Comparison of ENCODE assay signal across 20 cellular contexts in the genomic region with DNA sequence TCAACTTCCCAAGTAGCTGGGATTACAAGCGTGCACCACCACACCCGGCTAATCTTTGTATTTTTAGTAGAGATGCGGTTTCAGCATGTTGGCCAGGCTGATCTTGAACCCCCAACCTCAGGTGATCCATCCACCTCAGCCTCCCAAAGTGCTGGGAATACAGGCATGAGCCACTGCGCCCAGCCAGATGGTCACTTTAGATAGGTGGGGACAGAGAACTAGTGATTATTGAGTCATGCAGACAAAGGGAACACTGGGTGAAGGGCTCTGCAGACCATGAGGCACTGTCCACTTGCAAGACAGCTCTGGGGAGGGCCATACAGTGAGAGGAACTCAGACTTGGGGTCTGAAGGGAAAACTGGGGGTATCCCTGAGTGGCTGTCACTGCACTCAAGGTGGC. TPM values are rescaled to one million over a fixed set of nuclear protein-coding genes. Genes with fewer than 3 reads are reported as not detected.
DNase-seq lines count a peak whose midpoint lies in the region; ATAC-seq lines count a peak whose summit lies in the region.
"Had no signal": no experiment of that assay in that cellular context is flagged by ENCODE, and none has a peak within 500 bp of the region (broad histone marks: within the 10 kb centered on the region; RNA-seq: fewer than 3 reads in every experiment).

No MANE protein-coding gene starts in this region.

- ATAC-seq in activated CD8-positive, alpha-beta memory T cell treated with anti-CD3 and anti-CD28 coated beads, Interleukin-2, amount 10 ng/mL, durations not matched to agents 7 days and 5 days: peak; percentile 7
- ATAC-seq in GM19395 (IDR thresholded peaks at IDR 0.05; ENCODE audit: unreplicated experiment) (peak; percentile 5), HG03439 (IDR thresholded peaks at IDR 0.05; ENCODE audit: unreplicated experiment) (peak; percentile 9), GM18858 (IDR thresholded peaks at IDR 0.05; ENCODE audit: unreplicated experiment) (no peak), HG03342 (IDR thresholded peaks at IDR 0.05; ENCODE audit: unreplicated experiment) (no peak)
- ATAC-seq in stimulated activated memory B cell treated with anti-CD40 and anti-IgM and Interleukin-4, amounts not matched to agents 10 μg/mL and 1 μg/mL and 100 μg/mL, for 72 hours: no peak

- peak overlapping the region; percentile 72 for H3K27ac Mint-ChIP-seq in activated CD8-positive, alpha-beta memory T cell treated with anti-CD3 and anti-CD28 coated beads, Interleukin-2, amount 10 ng/mL, durations not matched to agents 7 days and 5 days
- H3K27ac Mint-ChIP-seq in stimulated activated memory B cell treated with anti-CD40 and anti-IgM and Interleukin-4, amounts not matched to agents 10 μg/mL and 1 μg/mL and 100 μg/mL, for 72 hours: peak overlapping the region; percentile 79

- peaks cover 23% of the 10 kb centered on the region for H3K4me1 Mint-ChIP-seq in activated CD8-positive, alpha-beta memory T cell treated with anti-CD3 and anti-CD28 coated beads, Interleukin-2, amount 10 ng/mL, durations not matched to agents 7 days and 5 days
- H3K4me1 Mint-ChIP-seq in stimulated activated memory B cell treated with anti-CD40 and anti-IgM and Interleukin-4, amounts not matched to agents 10 μg/mL and 1 μg/mL and 100 μg/mL, for 72 hours: peaks cover 23% of the 10 kb centered on the region

- H3K36me3 Mint-ChIP-seq in activated CD8-positive, alpha-beta memory T cell treated with anti-CD3 and anti-CD28 coated beads, Interleukin-2, amount 10 ng/mL, durations not matched to agents 7 days and 5 days: peaks cover 2% of the 10 kb centered on the region
- H3K36me3 Mint-ChIP-seq in stimulated activated memory B cell treated with anti-CD40 and anti-IgM and Interleukin-4, amounts not matched to agents 10 μg/mL and 1 μg/mL and 100 μg/mL, for 72 hours: no peaks in the 10 kb centered on the region

- no peaks in the 10 kb centered on the region for H3K9me3 Mint-ChIP-seq in activated CD8-positive, alpha-beta memory T cell treated with anti-CD3 and anti-CD28 coated beads, Interleukin-2, amount 10 ng/mL, durations not matched to agents 7 days and 5 days (ENCODE audit: low read depth)
- H3K9me3 Mint-ChIP-seq in stimulated activated memory B cell treated with anti-CD40 and anti-IgM and Interleukin-4, amounts not matched to agents 10 μg/mL and 1 μg/mL and 100 μg/mL, for 72 hours: no peaks in the 10 kb centered on the region
- H3K9me3 Mint-ChIP-seq: CD8-positive, alpha-beta memory T cell; IgD-negative memory B cell had no signal

- H3K27me3 Mint-ChIP-seq in activated CD8-positive, alpha-beta memory T cell treated with anti-CD3 and anti-CD28 coated beads, Interleukin-2, amount 10 ng/mL, durations not matched to agents 7 days and 5 days: no peaks in the 10 kb centered on the region
- H3K27me3 Mint-ChIP-seq in stimulated activated memory B cell treated with anti-CD40 and anti-IgM and Interleukin-4, amounts not matched to agents 10 μg/mL and 1 μg/mL and 100 μg/mL, for 72 hours: no peaks in the 10 kb centered on the region
- H3K27me3 Mint-ChIP-seq: CD8-positive, alpha-beta memory T cell; IgD-negative memory B cell had no signal

- DNase-seq in activated CD8-positive, alpha-beta memory T cell treated with anti-CD3 and anti-CD28 coated beads, Interleukin-2, amount 10 ng/mL, durations not matched to agents 7 days and 5 days: no peak
- DNase-seq in activated CD8-positive, alpha-beta memory T cell treated with anti-CD3 and anti-CD28 coated beads, Interleukin-2, amount 50 U/mL, for 48 hours: no peak
- DNase-seq in activated CD4-positive, alpha-beta T cell treated with anti-CD3 and anti-CD28 coated beads, Interleukin-2, amount 50 U/mL, for 1 hour: no peak
- DNase-seq: 8988T; CD8-positive, alpha-beta memory T cell; DND-41; GOT3; NCI-H1105; NCI-H1694; NCI-H345; NCI-H526 treated with DMSO at 0.1 percent for 48 hours; NK-92 treated with Interleukin-12 subunit alpha and Interleukin-12 subunit beta, amount 100 ng/mL, for 24 hours; SJCRH30 had no signal

- CTCF ChIA-PET in activated CD8-positive, alpha-beta memory T cell treated with anti-CD3 and anti-CD28 coated beads, Interleukin-2, amount 10 ng/mL, durations not matched to agents 7 days and 5 days (lab: Charles Lee): interaction anchor here (1.4 to 3.0 kb wide), 2 partner anchors 50 to 60 kb away, joined by 5 to 11 read pairs; no protein-coding TSS in a partner anchor

- H3K4me3 Mint-ChIP-seq in activated CD8-positive, alpha-beta memory T cell treated with anti-CD3 and anti-CD28 coated beads, Interleukin-2, amount 10 ng/mL, durations not matched to agents 7 days and 5 days: no peak overlapping the region
- H3K4me3 Mint-ChIP-seq in stimulated activated memory B cell treated with anti-CD40 and anti-IgM and Interleukin-4, amounts not matched to agents 10 μg/mL and 1 μg/mL and 100 μg/mL, for 72 hours: no peak overlapping the region
- H3K4me3 Mint-ChIP-seq: CD8-positive, alpha-beta memory T cell had no signal

RNA-seq across cellular contexts. Expression of gene POMC, which starts 58.4 kb away (rescaled TPM):
- 1 to 10 TPM; 4.3 to 4.6 TPM for total RNA-seq in activated CD8-positive, alpha-beta memory T cell treated with anti-CD3 and anti-CD28 coated beads, Interleukin-2, amount 10 ng/mL, durations not matched to agents 7 days and 5 days
- total RNA-seq: LHCN-M2, SJCRH30 had no signal

Comparison
In these comparisons a context has a peak if more than half of its experiments do, and no peak if none do; other contexts are left out.
1. ATAC-seq: peak in activated CD8-positive, alpha-beta memory T cell treated with anti-CD3 and anti-CD28 coated beads, Interleukin-2, amount 10 ng/mL, durations not matched to agents 7 days and 5 days (single experiment), GM19395 (single experiment) and HG03439 (single experiment); none in stimulated activated memory B cell treated with anti-CD40 and anti-IgM and Interleukin-4, amounts not matched to agents 10 μg/mL and 1 μg/mL and 100 μg/mL, for 72 hours (single experiment), GM18858 (single experiment) and HG03342 (single experiment).